ENCODE assay signal across 8 cellular contexts in genomic region chr7:44043902-44044301, GRCh38. TPM values are rescaled to one million over a fixed set of nuclear protein-coding genes. Genes with fewer than 3 reads are reported as not detected.
A peak's percentile ranks its signal among the peaks of the same experiment; 100 is the strongest.
DNase-seq lines count a peak whose midpoint lies in the region; ATAC-seq lines count a peak whose summit lies in the region.

No MANE protein-coding gene starts in this region.

- peak overlapping the region; percentile 94 for H3K27ac Mint-ChIP-seq in stimulated activated memory B cell treated with anti-CD40 and anti-IgM and Interleukin-4, amounts not matched to agents 10 μg/mL and 1 μg/mL and 100 μg/mL, for 72 hours

- peaks cover 14% of the 10 kb centered on the region for H3K36me3 Mint-ChIP-seq in activated T-cell treated with anti-CD3 and anti-CD28 coated beads, Interleukin-2, amount 50 U/mL, for 4 hours (ENCODE audit: insufficient read depth)
- H3K36me3 Mint-ChIP-seq in stimulated activated memory B cell treated with anti-CD40 and anti-IgM and Interleukin-4, amounts not matched to agents 10 μg/mL and 1 μg/mL and 100 μg/mL, for 72 hours = peaks cover 30% of the 10 kb centered on the region

- DNase-seq in NCI-H146 (lab: John Stamatoyannopoulos, UW) (peak; percentile 22), NCI-H146 treated with DMSO at 0.1 percent for 48 hours (lab: John Stamatoyannopoulos, UW; ENCODE audit: unreplicated experiment) (no peak), HUDEP-2 (lab: John Stamatoyannopoulos, UW; ENCODE audit: unreplicated experiment in 76 of 76) (no peak), epidermal melanocyte (ENCODE audit: insufficient read length, low spot score) (no peak)
- DNase-seq in activated T-cell treated with anti-CD3 and anti-CD28 coated beads, Interleukin-2, amount 50 U/mL, for 4 hours = no peak
- no peak for DNase-seq in activated effector memory CD4-positive, alpha-beta T cell treated with Interleukin-2 at 50 U/mL for 16 hours

- H3K4me3 Mint-ChIP-seq in activated T-cell treated with anti-CD3 and anti-CD28 coated beads, Interleukin-2, amount 50 U/mL, for 4 hours = peak overlapping the region; percentile 87
- H3K4me3 Mint-ChIP-seq in stimulated activated memory B cell treated with anti-CD40 and anti-IgM and Interleukin-4, amounts not matched to agents 10 μg/mL and 1 μg/mL and 100 μg/mL, for 72 hours = peak overlapping the region; percentile 91

- H3K9me3 Mint-ChIP-seq in activated T-cell treated with anti-CD3 and anti-CD28 coated beads, Interleukin-2, amount 50 U/mL, for 4 hours = no peaks in the 10 kb centered on the region
- no peaks in the 10 kb centered on the region for H3K9me3 Mint-ChIP-seq in stimulated activated memory B cell treated with anti-CD40 and anti-IgM and Interleukin-4, amounts not matched to agents 10 μg/mL and 1 μg/mL and 100 μg/mL, for 72 hours

- peaks cover 45% of the 10 kb centered on the region for H3K4me1 Mint-ChIP-seq in activated T-cell treated with anti-CD3 and anti-CD28 coated beads, Interleukin-2, amount 50 U/mL, for 4 hours (ENCODE audit: low read depth)
- peaks cover 52% of the 10 kb centered on the region for H3K4me1 Mint-ChIP-seq in stimulated activated memory B cell treated with anti-CD40 and anti-IgM and Interleukin-4, amounts not matched to agents 10 μg/mL and 1 μg/mL and 100 μg/mL, for 72 hours

- peak overlapping the region; percentile 89 for H3K4me3 ChIP-seq in iPS-11a (ENCODE audit: low read depth, low read length)

- ATAC-seq in activated T-cell treated with anti-CD3 and anti-CD28 coated beads, Interleukin-2, amount 50 U/mL, for 4 hours = no peak
- ATAC-seq in stimulated activated memory B cell treated with anti-CD40 and anti-IgM and Interleukin-4, amounts not matched to agents 10 μg/mL and 1 μg/mL and 100 μg/mL, for 72 hours = no peak

- H3K27me3 Mint-ChIP-seq in activated T-cell treated with anti-CD3 and anti-CD28 coated beads, Interleukin-2, amount 50 U/mL, for 4 hours (ENCODE audit: low read depth) = no peaks in the 10 kb centered on the region
- no peaks in the 10 kb centered on the region for H3K27me3 Mint-ChIP-seq in stimulated activated memory B cell treated with anti-CD40 and anti-IgM and Interleukin-4, amounts not matched to agents 10 μg/mL and 1 μg/mL and 100 μg/mL, for 72 hours

RNA-seq across cellular contexts. Expression of gene DBNL, which starts 0.6 kb away (rescaled TPM):
- 100 to 1,000 TPM; 147 to 167 (median 165) TPM for total RNA-seq in activated T-cell treated with anti-CD3 and anti-CD28 coated beads, Interleukin-2, amount 50 U/mL, for 4 hours

RNA-seq across cellular contexts. Expression of gene PGAM2, which starts 21.5 kb away (rescaled TPM):
- total RNA-seq in activated T-cell treated with anti-CD3 and anti-CD28 coated beads, Interleukin-2, amount 50 U/mL, for 4 hours = under 1 TPM in 1 of 3 donors, not detected in 2; 0.24 TPM

RNA-seq across cellular contexts. Expression of gene POLM, which starts 38.4 kb away (rescaled TPM):
- 10 to 100 TPM; 33.0 to 45.1 (median 37.7) TPM for total RNA-seq in activated T-cell treated with anti-CD3 and anti-CD28 coated beads, Interleukin-2, amount 50 U/mL, for 4 hours

RNA-seq across cellular contexts. Expression of gene SPDYE1, which starts 46.2 kb away (rescaled TPM):
- not detected for total RNA-seq in activated T-cell treated with anti-CD3 and anti-CD28 coated beads, Interleukin-2, amount 50 U/mL, for 4 hours
